Comparison of ENCODE assay signal across 38 cellular contexts in the genomic region with DNA sequence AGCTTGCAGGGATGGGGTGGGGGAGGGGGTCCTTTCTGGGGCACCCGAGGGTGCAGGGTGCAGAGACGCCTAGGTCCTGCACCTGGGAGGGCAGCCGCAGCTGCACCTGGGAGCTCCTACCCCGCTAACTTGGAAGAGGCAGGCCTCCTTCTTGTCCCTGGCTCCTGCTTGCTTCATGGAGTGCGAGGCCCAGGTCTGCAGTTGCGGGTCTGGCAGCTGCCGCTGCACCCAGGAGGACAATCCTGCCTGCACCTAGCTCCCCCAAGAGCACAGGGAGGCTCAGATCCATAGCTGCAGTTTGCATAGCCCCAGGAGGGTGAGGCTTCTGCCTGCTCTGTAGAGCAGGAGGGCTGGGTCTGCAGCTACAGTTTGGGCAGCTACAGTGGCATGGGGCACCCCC. TPM values are rescaled to one million over a fixed set of nuclear protein-coding genes. Genes with fewer than 3 reads are reported as not detected.
"Had no signal": no experiment of that assay in that cellular context is flagged by ENCODE, and none has a peak within 500 bp of the region (broad histone marks: within the 10 kb centered on the region; RNA-seq: fewer than 3 reads in every experiment).

No MANE protein-coding gene starts in this region.

- ATAC-seq: activated naive CD4-positive, alpha-beta T cell treated with anti-CD3 and anti-CD28 coated beads, Interleukin-2, amount 50 U/mL, for 72 hours; activated naive CD8-positive, alpha-beta T cell treated with anti-CD3 and anti-CD28 coated beads, Interleukin-2, amount 50 U/mL, for 24 hours; activated T-cell treated with anti-CD3 and anti-CD28 coated beads, Interleukin-2, amount 50 U/mL, for 4 hours; activated T-cell treated with anti-CD3 and anti-CD28 coated beads, Interleukin-2, amount 50 U/mL, for 72 hours; activated T-helper 17 cell treated with anti-CD3 and anti-CD28 coated beads, Interleukin-2, amount 50 U/mL, for 72 hours; body of pancreas had no signal

- FAIRE-seq: astrocyte, bronchial epithelial cell had no signal

- H3K36me3 ChIP-seq: adrenal gland, ascending aorta, brain microvascular endothelial cell, breast epithelium, cardiac muscle cell had no signal

- H3K9me3 ChIP-seq: ascending aorta had no signal

- H3K4me3 ChIP-seq: adrenal gland, ascending aorta, body of pancreas, breast epithelium, cardiac muscle cell had no signal

- H3K4me1 ChIP-seq: adrenal gland, ascending aorta, body of pancreas, breast epithelium had no signal

- DNase-seq: activated effector memory CD4-positive, alpha-beta T cell treated with anti-CD3 and anti-CD28 coated beads, Interleukin-2, amount 50 U/mL, for 16 hours; activated effector memory CD4-positive, alpha-beta T cell treated with Interleukin-2 at 50 U/mL for 16 hours; activated gamma-delta T cell; activated gamma-delta T cell treated with Interleukin-2 at 50 U/mL for 16 hours; activated naive CD4-positive, alpha-beta T cell; activated naive CD4-positive, alpha-beta T cell treated with anti-CD3 and anti-CD28 coated beads for 36 hours; activated naive CD4-positive, alpha-beta T cell treated with anti-CD3 and anti-CD28 coated beads, Interleukin-2, amount 10 ng/mL, durations not matched to agents 7 days and 5 days; activated naive CD4-positive, alpha-beta T cell treated with anti-CD3 and anti-CD28 coated beads, Interleukin-2, amount 50 U/mL, for 16 hours; activated naive CD4-positive, alpha-beta T cell treated with Interleukin-2 at 50 U/mL for 16 hours; activated naive CD8-positive, alpha-beta T cell treated with anti-CD3 and anti-CD28 coated beads for 36 hours; activated naive CD8-positive, alpha-beta T cell treated with anti-CD3 and anti-CD28 coated beads, Interleukin-2, amount 10 ng/mL, durations not matched to agents 7 days and 5 days; activated naive CD8-positive, alpha-beta T cell treated with anti-CD3 and anti-CD28 coated beads, Interleukin-2, amount 50 U/mL, for 24 hours; activated T-cell treated with anti-CD3 and anti-CD28 coated beads, Interleukin-2, amount 50 U/mL, for 1 hour; activated T-cell treated with anti-CD3 and anti-CD28 coated beads, Interleukin-2, amount 50 U/mL, for 24 hours; activated T-cell treated with anti-CD3 and anti-CD28 coated beads, Interleukin-2, amount 50 U/mL, for 4 hours; activated T-cell treated with anti-CD3 and anti-CD28 coated beads, Interleukin-2, amount 50 U/mL, for 48 hours; activated T-cell treated with anti-CD3 and anti-CD28 coated beads, Interleukin-2, amount 50 U/mL, for 72 hours; adrenal gland; amniotic stem cell; amygdala; anterior cingulate cortex; aorta; body of pancreas; brain microvascular endothelial cell; caudate nucleus; central memory CD4-positive, alpha-beta T cell; cerebellar nuclear complex had no signal

- H3K27me3 ChIP-seq: adrenal gland, ascending aorta, body of pancreas, brain microvascular endothelial cell, cardiac muscle cell had no signal

- H3K27ac ChIP-seq: adrenal gland, ascending aorta, body of pancreas, brain microvascular endothelial cell, breast epithelium, cardiac muscle cell had no signal

RNA-seq across cellular contexts. Expression of a gene that starts 26.6 kb away (rescaled TPM):
- total RNA-seq: ascending aorta, astrocyte, bronchial epithelial cell, cardiac muscle cell, cerebellum, chondrocyte had no signal
- polyA plus RNA-seq: cardiac muscle cell had no signal

RNA-seq across cellular contexts. Expression of a gene that starts 26.7 kb away (rescaled TPM):
- total RNA-seq: bronchial epithelial cell, chondrocyte had no signal
- polyA plus RNA-seq: cardiac muscle cell had no signal

RNA-seq across cellular contexts. Expression of a gene that starts 46.8 kb away (rescaled TPM):
- total RNA-seq: activated naive CD4-positive, alpha-beta T cell treated with anti-CD3 and anti-CD28 coated beads for 36 hours; activated naive CD4-positive, alpha-beta T cell treated with anti-CD3 and anti-CD28 coated beads, Interleukin-2, amount 50 U/mL, for 72 hours; activated naive CD8-positive, alpha-beta T cell treated with anti-CD3 and anti-CD28 coated beads for 36 hours; activated naive CD8-positive, alpha-beta T cell treated with anti-CD3 and anti-CD28 coated beads, Interleukin-2, amount 10 ng/mL, durations not matched to agents 7 days and 5 days; activated T-helper 1 cell treated with anti-CD3 and anti-CD28 coated beads, Interleukin-12 subunit alpha, Interleukin-12 subunit beta, Interleukin-2, Interleukin-4 antibody, amounts not matched to agents 30 ng/mL and 10 ng/mL and 1 ng/mL, durations not matched to agents 14 hours and 24 hours and 36 hours; activated T-helper 17 cell treated with anti-CD3 and anti-CD28 coated beads, Interleukin-2, amount 50 U/mL, for 72 hours; activated T-helper 2 cell treated with anti-CD3 and anti-CD28 coated beads, Interferon-gamma antibody, Interleukin-2, Interleukin-4, amounts not matched to agents 10 μg/mL and 5 μg/mL and 100 μg/mL, durations not matched to agents 14 hours and 24 hours and 36 hours; ascending aorta; bronchial epithelial cell; cardiac muscle cell; chondrocyte had no signal
- polyA plus RNA-seq: cardiac muscle cell had no signal

RNA-seq across cellular contexts. Expression of a gene that starts 51.2 kb away (rescaled TPM):
- total RNA-seq: activated naive CD8-positive, alpha-beta T cell treated with anti-CD3 and anti-CD28 coated beads for 36 hours; activated naive CD8-positive, alpha-beta T cell treated with anti-CD3 and anti-CD28 coated beads, Interleukin-2, amount 10 ng/mL, durations not matched to agents 7 days and 5 days; activated T-cell treated with anti-CD3 and anti-CD28 coated beads, Interleukin-2, amount 50 U/mL, for 4 hours; activated T-cell treated with anti-CD3 and anti-CD28 coated beads, Interleukin-2, amount 50 U/mL, for 72 hours; activated T-helper 2 cell treated with anti-CD3 and anti-CD28 coated beads, Interferon-gamma antibody, Interleukin-2, Interleukin-4, amounts not matched to agents 10 μg/mL and 5 μg/mL and 100 μg/mL, durations not matched to agents 14 hours and 24 hours and 36 hours; ascending aorta; astrocyte; body of pancreas; cardiac muscle cell; chondrocyte had no signal
- polyA plus RNA-seq: aorta, cardiac muscle cell had no signal
